Comparison of ENCODE assay signal across 13 cellular contexts in the genomic region with DNA sequence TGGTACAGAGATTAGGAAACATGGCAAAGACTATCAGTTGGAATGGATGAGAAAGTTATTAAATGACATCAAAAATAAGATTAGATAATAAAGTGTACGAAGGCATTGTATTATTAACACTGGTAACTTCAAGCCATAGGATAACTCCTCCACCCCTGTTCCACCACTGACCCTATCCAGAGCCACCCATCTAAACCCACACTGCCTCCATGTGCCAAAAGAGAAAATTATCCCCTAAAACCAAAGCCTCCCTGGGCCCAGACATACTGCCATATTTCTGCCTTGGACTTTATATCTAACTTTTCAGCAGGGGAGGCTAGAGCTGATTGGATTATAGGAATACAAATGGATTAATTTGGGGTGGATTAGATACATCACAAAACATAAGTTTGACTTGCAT.
A peak's percentile ranks its signal among the peaks of the same experiment; 100 is the strongest.
DNase-seq lines count a peak whose midpoint lies in the region; ATAC-seq, FAIRE-seq and TF ChIP-seq lines count a peak whose summit lies in the region.
"Had no signal": no experiment of that assay in that cellular context is flagged by ENCODE, and none has a peak within 500 bp of the region (broad histone marks: within the 10 kb centered on the region; RNA-seq: fewer than 3 reads in every experiment).

No MANE protein-coding gene starts in this region.

- H3K4me1 ChIP-seq in HepG2 (ENCODE audit: insufficient read depth, low read length) (no peaks in the 10 kb centered on the region), right lobe of liver (no peaks in the 10 kb centered on the region), Loucy (ENCODE audit: insufficient read depth, low read length, poor library complexity, severe bottlenecking) (peaks cover 5% of the 10 kb centered on the region)

- intact Hi-C loops in HepG2 (cut with micrococcal nuclease; ENCODE audit: unreplicated experiment) (loop anchor here (10.0 kb wide), 1 partner anchor 105 kb away; no protein-coding TSS in a partner anchor), right lobe of liver (cut with DNase I) (no loop called here)

- H3K9me2 ChIP-seq in Loucy (replicated peaks; ENCODE audit: low read depth, low read length), result no peaks in the 10 kb centered on the region

- no peak for TF ChIP-seq POLR2A in HepG2 (IDR thresholded peaks at IDR 0.05; ENCODE audit: insufficient read depth in 1 of 2, low read depth in 2 of 2, low read length in 2 of 2)
- TF ChIP-seq POLR2A in right lobe of liver (IDR thresholded peaks at IDR 0.05), result no peak

- H3K4me1 Mint-ChIP-seq in WTC11, result no peaks in the 10 kb centered on the region

- H4K20me1 ChIP-seq in HepG2 (ENCODE audit: insufficient read depth, low read length), result no peaks in the 10 kb centered on the region
- no peaks in the 10 kb centered on the region for H4K20me1 ChIP-seq in Loucy (ENCODE audit: insufficient read depth, low read length, poor library complexity, severe bottlenecking)

- no peaks in the 10 kb centered on the region for H3K27me3 ChIP-seq in HepG2 (ENCODE audit: control insufficient read depth in 1 of 2, insufficient read depth in 2 of 2, low read length in 2 of 2)
- no peaks in the 10 kb centered on the region for H3K27me3 ChIP-seq in right lobe of liver
- H3K27me3 ChIP-seq in Loucy (ENCODE audit: insufficient read depth, low read length, poor library complexity, severe bottlenecking), result no peaks in the 10 kb centered on the region

- no peak for FAIRE-seq in HepG2 (lab: Jason Lieb, UNC)
- FAIRE-seq: A204.1 had no signal

- ATAC-seq in HepG2 (no peak), right lobe of liver (no peak), WTC11 (peak; percentile 32; the same call in 1 of the 2 replicates), HG02642 (IDR thresholded peaks at IDR 0.05; ENCODE audit: poor library complexity, unreplicated experiment) (no peak)

- no peaks in the 10 kb centered on the region; the same call in 1 of the 2 replicates for H3K27me3 Mint-ChIP-seq in WTC11 (ENCODE audit: low read depth)
- H3K27me3 Mint-ChIP-seq: B cell; CD4-positive, alpha-beta T cell; IgD-negative memory B cell had no signal

- H3K36me3 Mint-ChIP-seq in WTC11, result peaks cover 1% of the 10 kb centered on the region

- H3K4me2 ChIP-seq in HepG2 (ENCODE audit: low read depth, low read length), result no peak overlapping the region
- H3K4me2 ChIP-seq in Loucy (ENCODE audit: low read depth, low read length, poor library complexity, severe bottlenecking), result no peak overlapping the region

- H3K9ac ChIP-seq in HepG2 (ENCODE audit: insufficient read depth, low read depth, low read length), result no peak overlapping the region
- H3K9ac ChIP-seq in Loucy (ENCODE audit: low read depth, low read length, poor library complexity, severe bottlenecking), result no peak overlapping the region

- H2AFZ ChIP-seq in HepG2 (ENCODE audit: low read length), result no peak overlapping the region
- no peak overlapping the region for H2AFZ ChIP-seq in Loucy (ENCODE audit: low read length)

- H3K9me3 Mint-ChIP-seq in WTC11, result peaks cover 9% of the 10 kb centered on the region
- H3K9me3 Mint-ChIP-seq: CD4-positive, alpha-beta T cell had no signal

- in situ Hi-C loops in HepG2 (cut with HindIII; ENCODE audit: extremely low pct_ligation_motif_present, low pct_unique_long_range_greater_than_20kb), result no loop called here

- H3K27ac ChIP-seq in HepG2 (ENCODE audit: extremely low read length, insufficient read depth, low read length) (no peak overlapping the region), right lobe of liver (no peak overlapping the region)

- no peaks in the 10 kb centered on the region for H3F3A ChIP-seq in Loucy (ENCODE audit: low read depth)

- TF ChIP-seq CTCF in HepG2 (CRISPR knock-in tag; IDR thresholded peaks at IDR 0.05) (0 out of 2 replicates have a peak, but pooled peaks have one; percentile 24), right lobe of liver (IDR thresholded peaks at IDR 0.05) (no peak), Loucy (conservative IDR thresholded peaks at IDR 0.05; ENCODE audit: low read length) (0 out of 2 replicates have a peak, but pooled peaks have one; percentile 19), WTC11 (IDR thresholded peaks at IDR 0.05) (no peak)

- 4% methylated on average over 1 of the region's 1 CpG for WGBS in HepG2 (ENCODE audit: low lambda C conversion rate)
- WGBS in right lobe of liver (ENCODE audit: insufficient coverage, low coverage, low lambda C conversion rate, missing lambda C conversion rate), result 38% methylated on average over 1 of the region's 1 CpG

- TF ChIP-seq RAD21 in HepG2 (CRISPR knock-in tag; IDR thresholded peaks at IDR 0.05), result no peak

- no peak overlapping the region for H3K27ac Mint-ChIP-seq in WTC11
- H3K27ac Mint-ChIP-seq: B cell; CD4-positive, alpha-beta T cell; IgD-negative memory B cell had no signal

- H3K36me3 ChIP-seq in HepG2 (replicated peaks in 1 of 2; ENCODE audit: control insufficient read depth in 1 of 2, insufficient read depth in 2 of 2, low read length in 2 of 2) (no peaks in the 10 kb centered on the region), right lobe of liver (no peaks in the 10 kb centered on the region), Loucy (ENCODE audit: insufficient read depth, low read length) (no peaks in the 10 kb centered on the region)

- no peaks in the 10 kb centered on the region for H3K79me2 ChIP-seq in HepG2 (ENCODE audit: insufficient read depth, low read length)
- H3K79me2 ChIP-seq in Loucy (ENCODE audit: insufficient read depth, low read length), result no peaks in the 10 kb centered on the region

- H3K9me3 ChIP-seq in HepG2 (ENCODE audit: low read length) (no peaks in the 10 kb centered on the region), right lobe of liver (peaks cover 0 to 3% (median 0%) of the 10 kb centered on the region in 4 donors), Loucy (ENCODE audit: insufficient read depth, low read depth, low read length) (no peaks in the 10 kb centered on the region)

- POLR2A ChIA-PET in HepG2 (lab: Yijun Ruan, JAX) (no interaction called here), WTC11 (lab: Charles Lee) (no interaction called here)

- TF ChIP-seq EP300 in HepG2 (IDR thresholded peaks at IDR 0.05; ENCODE audit: low read depth in 2 of 2, low read length in 2 of 2), result no peak
- TF ChIP-seq EP300 in HepG2 (CRISPR knock-in tag; IDR thresholded peaks at IDR 0.05; ENCODE audit: borderline replicate concordance), result no peak

- H3K4me3 ChIP-seq in HepG2 (replicated peaks in 1 of 3; ENCODE audit: insufficient read depth in 1 of 3, low read depth in 2 of 3, low read length in 3 of 3) (no peak overlapping the region), right lobe of liver (no peak overlapping the region), Loucy (ENCODE audit: low read length, poor library complexity, severe bottlenecking) (no peak overlapping the region)

- no peak for DNase-seq in HepG2 (ENCODE audit: low spot score)
- DNase-seq in right lobe of liver, result no peak
- no peak for DNase-seq in WTC11 (ENCODE audit: low spot score)
- DNase-seq in activated CD4-positive, alpha-beta T cell treated with anti-CD3 and anti-CD28 coated beads, Interleukin-2, amount 50 U/mL, for 48 hours, result no peak
- DNase-seq in T-helper 2 cell, result no peak
- DNase-seq: C1 segment of cervical spinal cord; Calu3; CD4-positive, alpha-beta T cell had no signal

- BruUV-seq in HepG2 (replicated peaks; lab: Mats Ljungman, UMichigan), result no TSS peak

- no peak overlapping the region for H3K4me3 Mint-ChIP-seq in WTC11
- H3K4me3 Mint-ChIP-seq: B cell; CD4-positive, alpha-beta T cell; IgD-negative memory B cell had no signal

- CTCF ChIA-PET in HepG2 (lab: Yijun Ruan, JAX; ENCODE audit: low intra/inter-chr PET ratio, low total read pairs), result no interaction called here
- CTCF ChIA-PET in WTC11 (lab: Charles Lee), result interaction anchor here (1.6 kb wide), 1 partner anchor 107 kb away, joined by 4 read pairs; no protein-coding TSS in a partner anchor

TF ChIP-seq in HepG2, 621 proteins besides CTCF, POLR2A, EP300 and RAD21:
- TF ChIP-seq U2AF2 (IDR thresholded peaks at IDR 0.05; ENCODE audit: low read depth, low read length) (no peak), ZNF207 (IDR thresholded peaks at IDR 0.05; ENCODE audit: borderline replicate concordance) (no peak), STAG1 (CRISPR knock-in tag; IDR thresholded peaks at IDR 0.05) (peak; percentile 35)

TF ChIP-seq in WTC11, 78 proteins besides CTCF, POLR2A, EP300 and RAD21 (continues in another document):
- TF ChIP-seq, protein P1, sequence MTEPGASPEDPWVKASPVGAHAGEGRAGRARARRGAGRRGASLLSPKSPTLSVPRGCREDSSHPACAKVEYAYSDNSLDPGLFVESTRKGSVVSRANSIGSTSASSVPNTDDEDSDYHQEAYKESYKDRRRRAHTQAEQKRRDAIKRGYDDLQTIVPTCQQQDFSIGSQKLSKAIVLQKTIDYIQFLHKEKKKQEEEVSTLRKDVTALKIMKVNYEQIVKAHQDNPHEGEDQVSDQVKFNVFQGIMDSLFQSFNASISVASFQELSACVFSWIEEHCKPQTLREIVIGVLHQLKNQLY (CRISPR knock-in tag; IDR thresholded peaks at IDR 0.05), result no peak
- TF ChIP-seq NFE2L1 (CRISPR knock-in tag; IDR thresholded peaks at IDR 0.05) (no peak), CBFB (CRISPR knock-in tag; IDR thresholded peaks at IDR 0.05; ENCODE audit: low read depth) (no peak), NFATC4 (CRISPR knock-in tag; IDR thresholded peaks at IDR 0.05) (no peak), PRRX2 (CRISPR knock-in tag; IDR thresholded peaks at IDR 0.05) (no peak), GABPB1 (CRISPR knock-in tag; IDR thresholded peaks at IDR 0.05) (no peak)
- TF ChIP-seq, protein P2, sequence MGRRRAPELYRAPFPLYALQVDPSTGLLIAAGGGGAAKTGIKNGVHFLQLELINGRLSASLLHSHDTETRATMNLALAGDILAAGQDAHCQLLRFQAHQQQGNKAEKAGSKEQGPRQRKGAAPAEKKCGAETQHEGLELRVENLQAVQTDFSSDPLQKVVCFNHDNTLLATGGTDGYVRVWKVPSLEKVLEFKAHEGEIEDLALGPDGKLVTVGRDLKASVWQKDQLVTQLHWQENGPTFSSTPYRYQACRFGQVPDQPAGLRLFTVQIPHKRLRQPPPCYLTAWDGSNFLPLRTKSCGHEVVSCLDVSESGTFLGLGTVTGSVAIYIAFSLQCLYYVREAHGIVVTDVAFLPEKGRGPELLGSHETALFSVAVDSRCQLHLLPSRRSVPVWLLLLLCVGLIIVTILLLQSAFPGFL (CRISPR knock-in tag; IDR thresholded peaks at IDR 0.05; ENCODE audit: borderline replicate concordance), result no peak
- TF ChIP-seq, protein P3, sequence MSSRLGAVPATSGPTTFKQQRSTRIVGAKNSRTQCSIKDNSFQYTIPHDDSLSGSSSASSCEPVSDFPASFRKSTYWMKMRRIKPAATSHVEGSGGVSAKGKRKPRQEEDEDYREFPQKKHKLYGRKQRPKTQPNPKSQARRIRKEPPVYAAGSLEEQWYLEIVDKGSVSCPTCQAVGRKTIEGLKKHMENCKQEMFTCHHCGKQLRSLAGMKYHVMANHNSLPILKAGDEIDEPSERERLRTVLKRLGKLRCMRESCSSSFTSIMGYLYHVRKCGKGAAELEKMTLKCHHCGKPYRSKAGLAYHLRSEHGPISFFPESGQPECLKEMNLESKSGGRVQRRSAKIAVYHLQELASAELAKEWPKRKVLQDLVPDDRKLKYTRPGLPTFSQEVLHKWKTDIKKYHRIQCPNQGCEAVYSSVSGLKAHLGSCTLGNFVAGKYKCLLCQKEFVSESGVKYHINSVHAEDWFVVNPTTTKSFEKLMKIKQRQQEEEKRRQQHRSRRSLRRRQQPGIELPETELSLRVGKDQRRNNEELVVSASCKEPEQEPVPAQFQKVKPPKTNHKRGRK (CRISPR knock-in tag; IDR thresholded peaks at IDR 0.05; ENCODE audit: borderline replicate concordance), result no peak

Comparison
In these comparisons a context has a peak if more than half of its experiments do, and no peak if none do; other contexts are left out.
1. CTCF ChIP-seq: peak in HepG2 (single experiment) and Loucy (single experiment); none in right lobe of liver (0 of 4) and WTC11 (single experiment).